In genomic region chr7:12328888-12329770, GRCh38 we compare ENCODE assay signal across 1 cellular context.
TF ChIP-seq lines count a peak whose summit lies in the region.

No MANE protein-coding gene starts in this region.

TF ChIP-seq in K562, 482 proteins besides CTCF, POLR2A, EP300 and RAD21 (continued from another document):
- TF ChIP-seq, protein P1, sequence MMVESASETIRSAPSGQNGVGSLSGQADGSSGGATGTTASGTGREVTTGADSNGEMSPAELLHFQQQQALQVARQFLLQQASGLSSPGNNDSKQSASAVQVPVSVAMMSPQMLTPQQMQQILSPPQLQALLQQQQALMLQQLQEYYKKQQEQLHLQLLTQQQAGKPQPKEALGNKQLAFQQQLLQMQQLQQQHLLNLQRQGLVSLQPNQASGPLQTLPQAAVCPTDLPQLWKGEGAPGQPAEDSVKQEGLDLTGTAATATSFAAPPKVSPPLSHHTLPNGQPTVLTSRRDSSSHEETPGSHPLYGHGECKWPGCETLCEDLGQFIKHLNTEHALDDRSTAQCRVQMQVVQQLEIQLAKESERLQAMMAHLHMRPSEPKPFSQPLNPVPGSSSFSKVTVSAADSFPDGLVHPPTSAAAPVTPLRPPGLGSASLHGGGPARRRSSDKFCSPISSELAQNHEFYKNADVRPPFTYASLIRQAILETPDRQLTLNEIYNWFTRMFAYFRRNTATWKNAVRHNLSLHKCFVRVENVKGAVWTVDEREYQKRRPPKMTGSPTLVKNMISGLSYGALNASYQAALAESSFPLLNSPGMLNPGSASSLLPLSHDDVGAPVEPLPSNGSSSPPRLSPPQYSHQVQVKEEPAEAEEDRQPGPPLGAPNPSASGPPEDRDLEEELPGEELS (CRISPR knock-in tag; IDR thresholded peaks at IDR 0.05; ENCODE audit: borderline replicate concordance): no peak
- no peak for TF ChIP-seq NONO (IDR thresholded peaks at IDR 0.05; ENCODE audit: low read depth in 2 of 2, low read length in 1 of 2)
TF ChIP-seq in K562: peak in this region for 1.
